Comparison of ENCODE assay signal across 9 cellular contexts in the genomic region with DNA sequence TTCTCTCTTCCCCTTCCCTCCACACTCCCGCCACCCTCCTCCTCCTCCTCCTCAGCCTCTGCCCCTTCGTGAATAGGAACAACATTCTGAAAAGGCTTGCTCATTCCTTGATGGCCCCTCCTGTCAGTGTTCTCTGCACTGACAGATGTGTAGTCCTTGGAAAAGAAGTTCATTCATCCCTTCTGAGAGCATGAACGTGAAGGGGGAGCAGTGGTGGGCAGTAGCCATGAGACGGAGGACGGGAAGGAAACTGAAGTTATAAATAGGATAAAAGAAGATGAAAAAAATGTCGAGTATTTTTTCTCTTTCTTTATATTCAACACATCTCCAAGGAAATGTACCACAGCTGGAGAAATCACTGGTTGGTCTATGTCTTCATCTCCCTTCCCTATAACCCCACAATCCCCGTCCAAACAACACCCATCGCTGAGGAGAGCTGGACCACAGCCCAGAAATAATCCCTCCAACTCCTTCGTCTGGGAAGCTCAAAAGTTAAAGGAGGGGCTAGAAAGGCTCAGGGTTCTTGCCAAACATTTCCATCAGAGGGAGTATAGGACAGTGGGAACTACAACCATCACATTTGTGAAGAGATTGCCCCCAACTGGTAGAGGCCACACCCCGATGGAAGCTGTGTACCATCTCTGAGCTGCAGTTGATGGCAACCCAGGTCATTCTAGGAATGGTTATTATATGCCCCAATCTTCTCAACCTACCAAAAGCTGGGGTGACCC. TPM values are rescaled to one million over a fixed set of nuclear protein-coding genes. Genes with fewer than 3 reads are reported as not detected.
DNase-seq lines count a peak whose midpoint lies in the region; ATAC-seq, FAIRE-seq and TF ChIP-seq lines count a peak whose summit lies in the region.
"Had no signal": no experiment of that assay in that cellular context is flagged by ENCODE, and none has a peak within 500 bp of the region (broad histone marks: within the 10 kb centered on the region; RNA-seq: fewer than 3 reads in every experiment).

No MANE protein-coding gene starts in this region.

- intact Hi-C loops in vagina (cut with DNase I), result no loop called here

- H3K4me1 Mint-ChIP-seq in activated T-cell treated with anti-CD3 and anti-CD28 coated beads, Interleukin-2, amount 50 U/mL, for 24 hours (ENCODE audit: low read depth), result peaks cover 62% of the 10 kb centered on the region
- H3K4me1 Mint-ChIP-seq in stimulated activated naive CD8-positive, alpha-beta T cell treated with anti-CD3 and anti-CD28 coated beads, Interleukin-15, amount 100 ng/mL, for 72 hours, result peaks cover 59% of the 10 kb centered on the region

- no peaks in the 10 kb centered on the region for H3K9me3 ChIP-seq in vagina

- peak overlapping the region; percentile 21 for H3K4me3 Mint-ChIP-seq in activated T-cell treated with anti-CD3 and anti-CD28 coated beads, Interleukin-2, amount 50 U/mL, for 24 hours
- H3K4me3 Mint-ChIP-seq in stimulated activated naive CD8-positive, alpha-beta T cell treated with anti-CD3 and anti-CD28 coated beads, Interleukin-15, amount 100 ng/mL, for 72 hours, result peak overlapping the region; percentile 49 to 63

- H3K27me3 Mint-ChIP-seq in activated T-cell treated with anti-CD3 and anti-CD28 coated beads, Interleukin-2, amount 50 U/mL, for 24 hours, result no peaks in the 10 kb centered on the region
- H3K27me3 Mint-ChIP-seq in stimulated activated naive CD8-positive, alpha-beta T cell treated with anti-CD3 and anti-CD28 coated beads, Interleukin-15, amount 100 ng/mL, for 72 hours, result no peaks in the 10 kb centered on the region

- no peaks in the 10 kb centered on the region for H3K9me3 Mint-ChIP-seq in activated T-cell treated with anti-CD3 and anti-CD28 coated beads, Interleukin-2, amount 50 U/mL, for 24 hours
- no peaks in the 10 kb centered on the region for H3K9me3 Mint-ChIP-seq in stimulated activated naive CD8-positive, alpha-beta T cell treated with anti-CD3 and anti-CD28 coated beads, Interleukin-15, amount 100 ng/mL, for 72 hours

- TF ChIP-seq CTCF in foreskin fibroblast (IDR thresholded peaks at IDR 0.05; ENCODE audit: low read depth, low read length), result peak; percentile 31
- no peak for TF ChIP-seq CTCF in vagina (IDR thresholded peaks at IDR 0.05)

- no peak for ATAC-seq in stimulated activated naive CD8-positive, alpha-beta T cell treated with anti-CD3 and anti-CD28 coated beads, Interleukin-15, amount 100 ng/mL, for 72 hours
- ATAC-seq in HG03354 (IDR thresholded peaks at IDR 0.05; ENCODE audit: poor library complexity, severe bottlenecking, unreplicated experiment), result no peak

- H3K4me3 ChIP-seq in foreskin fibroblast (ENCODE audit: low read depth in 1 of 2, low read length in 2 of 2) (no peak overlapping the region), vagina (no peak overlapping the region)

- DNase-seq in activated T-cell treated with anti-CD3 and anti-CD28 coated beads, Interleukin-2, amount 50 U/mL, for 24 hours, result no peak
- DNase-seq in activated T-cell treated with anti-CD3 and anti-CD28 coated beads for 4 hours, result no peak
- DNase-seq in RPMI7951 (ENCODE audit: low read depth), result peak; percentile 82
- DNase-seq in foreskin fibroblast, result peak in 1 of 2 donors; percentile 32
- no peak for DNase-seq in stimulated activated naive CD8-positive, alpha-beta T cell treated with anti-CD3 and anti-CD28 coated beads, Interleukin-15, amount 100 ng/mL, for 72 hours
- no peak for DNase-seq in vagina (ENCODE audit: extremely low spot score in 2 of 2)
- no peak for DNase-seq in H54 (ENCODE audit: insufficient read length, low spot score)
- DNase-seq: DMS79 had no signal

- FAIRE-seq in H54 (lab: Jason Lieb, UNC), result no peak

- TF ChIP-seq POLR2A in vagina (IDR thresholded peaks at IDR 0.05) (no peak), H54 (IDR thresholded peaks at IDR 0.05; ENCODE audit: low read depth, low read length) (no peak)

- no peak overlapping the region for H3K27ac ChIP-seq in vagina

- H3K4me1 ChIP-seq in vagina, result peaks cover 22% of the 10 kb centered on the region

- H3K36me3 Mint-ChIP-seq in activated T-cell treated with anti-CD3 and anti-CD28 coated beads, Interleukin-2, amount 50 U/mL, for 24 hours (ENCODE audit: low read depth), result no peaks in the 10 kb centered on the region

- H3K27me3 ChIP-seq in vagina, result no peaks in the 10 kb centered on the region

- H3K27ac Mint-ChIP-seq in activated T-cell treated with anti-CD3 and anti-CD28 coated beads, Interleukin-2, amount 50 U/mL, for 24 hours, result peak overlapping the region; percentile 89
- H3K27ac Mint-ChIP-seq in stimulated activated naive CD8-positive, alpha-beta T cell treated with anti-CD3 and anti-CD28 coated beads, Interleukin-15, amount 100 ng/mL, for 72 hours, result peak overlapping the region in 1 of 2 donors; percentile 93

- H3K36me3 ChIP-seq in vagina, result no peaks in the 10 kb centered on the region

RNA-seq across cellular contexts. Expression of gene ETS1, which starts 33.5 kb away (rescaled TPM):
- 33.1 and 40.0 TPM in 2 replicates for total RNA-seq in RPMI7951 (2014; rRNA removed; shearing (Covaris generic))
- 51.6 TPM for total RNA-seq in vagina
